Comparison of ENCODE assay signal across 15 cellular contexts in the genomic region with DNA sequence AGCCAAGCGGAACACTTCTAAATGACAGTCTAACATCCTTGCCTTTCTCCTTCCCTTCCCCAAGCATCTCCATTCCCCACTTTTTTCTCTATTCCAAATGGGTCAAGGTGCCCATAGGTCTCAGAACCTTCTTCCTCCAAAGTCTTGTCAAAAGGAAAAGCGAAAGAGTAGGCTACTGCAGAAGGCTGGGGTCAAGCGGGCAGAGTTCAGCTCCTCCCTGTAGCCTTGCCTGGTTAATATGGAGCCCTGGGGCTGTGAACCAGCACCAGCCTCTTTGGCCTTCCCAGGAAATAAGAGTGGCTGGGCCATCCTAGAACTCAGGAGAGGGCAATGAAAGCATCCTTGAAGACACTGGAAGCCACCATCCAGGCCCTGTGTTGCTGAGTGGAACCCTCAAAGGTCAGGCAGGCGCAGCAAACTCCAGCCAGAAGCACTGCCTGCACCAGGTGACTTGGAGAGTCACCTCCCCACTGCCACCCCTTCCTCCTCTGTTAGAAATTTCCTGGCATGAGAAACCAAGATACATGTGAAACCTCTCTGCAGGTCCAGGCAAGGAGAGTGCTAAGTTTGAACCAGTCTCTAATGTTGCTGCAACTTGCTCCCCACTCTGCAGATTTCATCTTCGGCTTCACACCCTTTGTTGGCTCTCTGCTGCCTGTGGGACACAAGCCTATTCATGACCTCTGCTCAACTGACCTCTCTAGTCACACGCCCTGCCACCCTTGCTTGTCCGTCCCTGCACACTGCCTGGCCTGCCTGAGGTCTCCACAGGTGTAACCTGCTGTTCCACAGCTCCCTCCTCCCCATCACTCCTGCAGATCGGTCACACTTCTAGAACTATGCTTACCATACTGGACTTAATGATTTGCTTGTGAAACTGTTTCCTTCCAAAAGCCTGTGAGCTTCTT.
A peak's percentile ranks its signal among the peaks of the same experiment; 100 is the strongest.
DNase-seq lines count a peak whose midpoint lies in the region; ATAC-seq and TF ChIP-seq lines count a peak whose summit lies in the region.
"Had no signal": no experiment of that assay in that cellular context is flagged by ENCODE, and none has a peak within 500 bp of the region (broad histone marks: within the 10 kb centered on the region; RNA-seq: fewer than 3 reads in every experiment).

No MANE protein-coding gene starts in this region.

- H3K27me3 ChIP-seq in CD4-positive, alpha-beta memory T cell (ENCODE audit: insufficient read depth, low read length), result no peaks in the 10 kb centered on the region
- H3K27me3 ChIP-seq in PC-3 (ENCODE audit: low read length), result no peaks in the 10 kb centered on the region
- H3K27me3 ChIP-seq in naive thymus-derived CD4-positive, alpha-beta T cell (ENCODE audit: control insufficient read depth in 2 of 2, insufficient read depth in 2 of 2, low read length in 2 of 2), result no peaks in the 10 kb centered on the region
- H3K27me3 ChIP-seq: stomach had no signal

- no peaks in the 10 kb centered on the region for H4K20me1 ChIP-seq in PC-3 (ENCODE audit: low read length)

- no peaks in the 10 kb centered on the region for H3K79me2 ChIP-seq in PC-3 (ENCODE audit: low read length)

- no peaks in the 10 kb centered on the region for H3K36me3 Mint-ChIP-seq in CD4-positive, alpha-beta memory T cell
- H3K36me3 Mint-ChIP-seq in glutamatergic neuron (ENCODE audit: unreplicated experiment) (no peaks in the 10 kb centered on the region), natural killer cell (no peaks in the 10 kb centered on the region)
- H3K36me3 Mint-ChIP-seq in naive thymus-derived CD4-positive, alpha-beta T cell, result no peaks in the 10 kb centered on the region
- H3K36me3 Mint-ChIP-seq: naive thymus-derived CD8-positive, alpha-beta T cell had no signal

- H3K27ac ChIP-seq in CD4-positive, alpha-beta memory T cell (ENCODE audit: low read depth, low read length), result no peak overlapping the region
- H3K27ac ChIP-seq in PC-3 (ENCODE audit: low read length) (peak overlapping the region; percentile 90), skin epidermis (peak overlapping the region in 17 of 21 experiments; percentile 20 to 77 (median 60))
- H3K27ac ChIP-seq in naive thymus-derived CD4-positive, alpha-beta T cell (ENCODE audit: low read depth, low read length), result no peak overlapping the region
- H3K27ac ChIP-seq: lower lobe of right lung had no signal

- BruUV-seq in PC-3 (replicated peaks; lab: Mats Ljungman, UMichigan), result no TSS peak

- no peak overlapping the region for H3K4me3 Mint-ChIP-seq in CD4-positive, alpha-beta memory T cell
- no peak overlapping the region for H3K4me3 Mint-ChIP-seq in glutamatergic neuron (ENCODE audit: unreplicated experiment)
- H3K4me3 Mint-ChIP-seq in natural killer cell, result no peak overlapping the region
- no peak overlapping the region for H3K4me3 Mint-ChIP-seq in naive thymus-derived CD4-positive, alpha-beta T cell
- H3K4me3 Mint-ChIP-seq: naive thymus-derived CD8-positive, alpha-beta T cell had no signal

- H3K4me3 ChIP-seq in CD4-positive, alpha-beta memory T cell (ENCODE audit: low read length in 2 of 2), result no peak overlapping the region
- H3K4me3 ChIP-seq in PC-3 (ENCODE audit: low read length), result no peak overlapping the region
- H3K4me3 ChIP-seq in skin epidermis, result no peak overlapping the region
- H3K4me3 ChIP-seq in naive thymus-derived CD4-positive, alpha-beta T cell (ENCODE audit: low read length), result no peak overlapping the region
- H3K4me3 ChIP-seq: lower lobe of right lung, stomach had no signal

- no peaks in the 10 kb centered on the region for H3F3A ChIP-seq in PC-3 (ENCODE audit: low read length, unreplicated experiment)

- peaks cover 5 to 6% of the 10 kb centered on the region in 2 donors for H3K27me3 Mint-ChIP-seq in CD4-positive, alpha-beta memory T cell
- H3K27me3 Mint-ChIP-seq in glutamatergic neuron (ENCODE audit: unreplicated experiment) (peaks cover 11% of the 10 kb centered on the region), natural killer cell (ENCODE audit: low read depth in 2 of 2) (peaks cover 7 to 25% of the 10 kb centered on the region in 2 donors)
- H3K27me3 Mint-ChIP-seq in naive thymus-derived CD4-positive, alpha-beta T cell, result peaks cover 0 to 26% (median 8%) of the 10 kb centered on the region in 5 donors

- H3K4me1 Mint-ChIP-seq in CD4-positive, alpha-beta memory T cell, result peaks cover 0 to 9% (median 3%) of the 10 kb centered on the region in 4 donors
- peaks cover 2% of the 10 kb centered on the region for H3K4me1 Mint-ChIP-seq in glutamatergic neuron (ENCODE audit: low read depth, unreplicated experiment)
- H3K4me1 Mint-ChIP-seq in natural killer cell, result no peaks in the 10 kb centered on the region
- H3K4me1 Mint-ChIP-seq in naive thymus-derived CD4-positive, alpha-beta T cell, result peaks cover 0 to 21% (median 5%) of the 10 kb centered on the region in 7 donors
- H3K4me1 Mint-ChIP-seq: naive thymus-derived CD8-positive, alpha-beta T cell had no signal

- H3K9me2 ChIP-seq in PC-3 (replicated peaks; ENCODE audit: low read length), result no peaks in the 10 kb centered on the region

- no peaks in the 10 kb centered on the region for H3K9me3 ChIP-seq in CD4-positive, alpha-beta memory T cell (ENCODE audit: control insufficient read depth in 1 of 2, low read length in 2 of 2)
- H3K9me3 ChIP-seq in PC-3 (ENCODE audit: low read length), result no peaks in the 10 kb centered on the region
- H3K9me3 ChIP-seq in naive thymus-derived CD4-positive, alpha-beta T cell (ENCODE audit: control insufficient read depth in 2 of 3, low read length in 3 of 3), result no peaks in the 10 kb centered on the region
- H3K9me3 ChIP-seq: Caco-2, lower lobe of right lung, stomach had no signal

- intact Hi-C loops in CD4-positive, alpha-beta memory T cell (cut with micrococcal nuclease), result no loop called here
- intact Hi-C loops in PC-3 (cut with micrococcal nuclease), result loop anchor here (10.0 kb wide), 1 partner anchor 66 kb away; no protein-coding TSS in a partner anchor
- intact Hi-C loops in natural killer cell (cut with micrococcal nuclease), result no loop called here
- intact Hi-C loops in naive thymus-derived CD4-positive, alpha-beta T cell (cut with micrococcal nuclease), result loop anchor here in 1 of 2 donors (5.0 kb wide), 1 partner anchor 68 kb away; no protein-coding TSS in a partner anchor

- H3K36me3 ChIP-seq in CD4-positive, alpha-beta memory T cell (ENCODE audit: insufficient read depth, low read length), result no peaks in the 10 kb centered on the region
- no peaks in the 10 kb centered on the region for H3K36me3 ChIP-seq in PC-3 (ENCODE audit: low read depth, low read length)
- H3K36me3 ChIP-seq in naive thymus-derived CD4-positive, alpha-beta T cell (ENCODE audit: control insufficient read depth in 2 of 3, insufficient read depth in 3 of 3, low read length in 3 of 3), result no peaks in the 10 kb centered on the region
- H3K36me3 ChIP-seq: lower lobe of right lung, stomach had no signal

- no peak for ATAC-seq in PC-3
- ATAC-seq in HG03135 (IDR thresholded peaks at IDR 0.05; ENCODE audit: unreplicated experiment), result no peak
- ATAC-seq in natural killer cell, result no peak
- ATAC-seq in naive thymus-derived CD4-positive, alpha-beta T cell, result no peak
- ATAC-seq: naive thymus-derived CD8-positive, alpha-beta T cell had no signal

- no peak overlapping the region for H3K4me2 ChIP-seq in PC-3 (ENCODE audit: low read length)

- H3K27ac Mint-ChIP-seq in CD4-positive, alpha-beta memory T cell, result peak overlapping the region in 4 of 7 donors; percentile 2 to 70 (median 38)
- H3K27ac Mint-ChIP-seq in glutamatergic neuron (ENCODE audit: unreplicated experiment) (peak overlapping the region; percentile 19), natural killer cell (peak overlapping the region in 1 of 2 donors; percentile 33)
- H3K27ac Mint-ChIP-seq in naive thymus-derived CD4-positive, alpha-beta T cell, result peak overlapping the region in 1 of 9 donors; percentile 9

- CTCF ChIA-PET in CD4-positive, alpha-beta memory T cell (lab: Charles Lee; ENCODE audit: partially characterized antibody), result interaction anchor here (2.0 to 2.5 kb wide), 3 partner anchors 8 to 68 kb away, joined by 8 to 12 read pairs (median 8); no protein-coding TSS in a partner anchor
- CTCF ChIA-PET in PC-3 (lab: Charles Lee), result interaction anchor here (1.1 to 1.3 kb wide), 2 partner anchors 23 to 68 kb away, joined by 6 to 11 read pairs; no protein-coding TSS in a partner anchor
- CTCF ChIA-PET in naive thymus-derived CD4-positive, alpha-beta T cell (lab: Charles Lee), result interaction anchor here (1.2 kb wide), 1 partner anchor 74 kb away, joined by 3 read pairs; no protein-coding TSS in a partner anchor

- TF ChIP-seq CTCF in PC-3 (conservative IDR thresholded peaks at IDR 0.05; ENCODE audit: low read depth, low read length), result no peak
- no peak for TF ChIP-seq CTCF in glutamatergic neuron (IDR thresholded peaks at IDR 0.05; ENCODE audit: partially characterized antibody, unreplicated experiment)
- no peak for TF ChIP-seq CTCF in natural killer cell (IDR thresholded peaks at IDR 0.05)

- no peak overlapping the region for H3K9ac ChIP-seq in PC-3 (ENCODE audit: low read length)

- H3K4me1 ChIP-seq in CD4-positive, alpha-beta memory T cell (ENCODE audit: insufficient read depth, low read length), result no peaks in the 10 kb centered on the region
- H3K4me1 ChIP-seq in PC-3 (ENCODE audit: insufficient read depth, low read length), result peaks cover 28% of the 10 kb centered on the region
- H3K4me1 ChIP-seq in naive thymus-derived CD4-positive, alpha-beta T cell (ENCODE audit: control insufficient read depth in 2 of 2, insufficient read depth in 2 of 2, low read length in 2 of 2), result no peaks in the 10 kb centered on the region

- no peaks in the 10 kb centered on the region for H3K9me3 Mint-ChIP-seq in CD4-positive, alpha-beta memory T cell
- H3K9me3 Mint-ChIP-seq in glutamatergic neuron (ENCODE audit: unreplicated experiment), result peaks cover 5% of the 10 kb centered on the region
- H3K9me3 Mint-ChIP-seq in natural killer cell, result no peaks in the 10 kb centered on the region
- peaks cover 0 to 2% (median 0%) of the 10 kb centered on the region in 11 donors for H3K9me3 Mint-ChIP-seq in naive thymus-derived CD4-positive, alpha-beta T cell
- H3K9me3 Mint-ChIP-seq: naive thymus-derived CD8-positive, alpha-beta T cell had no signal

- H2AFZ ChIP-seq in PC-3 (ENCODE audit: low read length), result no peak overlapping the region

- DNase-seq in CD4-positive, alpha-beta memory T cell, result no peak
- DNase-seq in PC-3 (no peak), glutamatergic neuron (no peak), natural killer cell (no peak)
- DNase-seq in central memory CD4-positive, alpha-beta T cell, result no peak
- DNase-seq in naive thymus-derived CD4-positive, alpha-beta T cell, result no peak
- DNase-seq: activated CD4-positive, CD25-positive, alpha-beta regulatory T cell treated with anti-CD3 and anti-CD28 coated beads, Interleukin-2, amount 50 U/mL, for 72 hours; activated effector memory CD4-positive, alpha-beta T cell treated with Interleukin-2 at 50 U/mL for 16 hours; lower lobe of right lung; naive thymus-derived CD8-positive, alpha-beta T cell; NCI-H187 treated with DMSO at 0.1 percent for 48 hours had no signal

- POLR2A ChIA-PET in CD4-positive, alpha-beta memory T cell (lab: Charles Lee; ENCODE audit: partially characterized antibody), result no interaction called here
- POLR2A ChIA-PET in PC-3 (lab: Charles Lee; ENCODE audit: unreplicated experiment), result no interaction called here
- POLR2A ChIA-PET in naive thymus-derived CD4-positive, alpha-beta T cell (lab: Charles Lee), result interaction anchor here (2.0 kb wide), 1 partner anchor 7 kb away, joined by 8 read pairs; no protein-coding TSS in a partner anchor

Comparison
In these comparisons a context has a peak if more than half of its experiments do, and no peak if none do; other contexts are left out.
1. H3K27ac ChIP-seq: peak in PC-3 (single experiment) and skin epidermis (17 of 21); none in CD4-positive, alpha-beta memory T cell (single experiment) and naive thymus-derived CD4-positive, alpha-beta T cell (single experiment).